ENCODE assay signal across 2 cellular contexts in the genomic region with DNA sequence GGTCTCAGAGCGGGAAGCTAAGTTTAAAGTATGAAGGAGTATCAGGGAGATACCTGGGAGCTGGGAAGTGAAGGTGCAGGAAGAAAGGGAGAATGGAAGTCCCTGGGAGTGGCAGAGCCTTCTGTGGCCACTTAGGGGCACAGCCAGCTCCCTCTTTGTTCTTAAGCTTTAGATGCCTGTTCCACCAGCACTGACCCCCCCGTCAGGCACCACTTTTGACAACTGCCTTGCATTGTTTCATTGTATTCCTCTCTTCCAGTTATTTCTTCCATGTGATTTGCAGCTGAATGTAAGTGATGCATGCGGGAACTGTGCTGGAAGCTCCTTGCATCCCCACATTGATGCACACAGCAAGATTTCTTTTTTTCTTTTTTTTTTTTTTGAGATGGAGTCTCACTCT.
TF ChIP-seq lines count a peak whose summit lies in the region.

No MANE protein-coding gene starts in this region.

TF ChIP-seq in SK-N-SH, 30 proteins besides CTCF, POLR2A, EP300 and RAD21 (continued from another document):
- TF ChIP-seq PBX3 (IDR thresholded peaks at IDR 0.05) (no peak), IRF3 (IDR thresholded peaks at IDR 0.05; ENCODE audit: low read depth, low read length) (no peak), GATA2 (CRISPR knock-in tag; IDR thresholded peaks at IDR 0.05) (no peak), USF1 (IDR thresholded peaks at IDR 0.05; ENCODE audit: borderline replicate concordance, low read depth) (no peak), FOXJ3 (CRISPR knock-in tag; IDR thresholded peaks at IDR 0.05) (no peak), YY1 (IDR thresholded peaks at IDR 0.05; ENCODE audit: low read depth) (no peak), TCF12 (IDR thresholded peaks at IDR 0.05) (no peak), MEF2A (IDR thresholded peaks at IDR 0.05; ENCODE audit: borderline replicate concordance, low read depth) (no peak), MAX (IDR thresholded peaks at IDR 0.05; ENCODE audit: low read depth) (no peak), FOXM1 (IDR thresholded peaks at IDR 0.05; ENCODE audit: low read depth) (no peak), SMC3 (IDR thresholded peaks at IDR 0.05; ENCODE audit: low read depth, low read length) (no peak), RCOR1 (IDR thresholded peaks at IDR 0.05; ENCODE audit: low read length) (no peak)
- TF ChIP-seq, protein P1, sequence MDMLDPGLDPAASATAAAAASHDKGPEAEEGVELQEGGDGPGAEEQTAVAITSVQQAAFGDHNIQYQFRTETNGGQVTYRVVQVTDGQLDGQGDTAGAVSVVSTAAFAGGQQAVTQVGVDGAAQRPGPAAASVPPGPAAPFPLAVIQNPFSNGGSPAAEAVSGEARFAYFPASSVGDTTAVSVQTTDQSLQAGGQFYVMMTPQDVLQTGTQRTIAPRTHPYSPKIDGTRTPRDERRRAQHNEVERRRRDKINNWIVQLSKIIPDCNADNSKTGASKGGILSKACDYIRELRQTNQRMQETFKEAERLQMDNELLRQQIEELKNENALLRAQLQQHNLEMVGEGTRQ (IDR thresholded peaks at IDR 0.05; ENCODE audit: borderline replicate concordance, low read depth, low read length) = no peak
- TF ChIP-seq, protein P2, sequence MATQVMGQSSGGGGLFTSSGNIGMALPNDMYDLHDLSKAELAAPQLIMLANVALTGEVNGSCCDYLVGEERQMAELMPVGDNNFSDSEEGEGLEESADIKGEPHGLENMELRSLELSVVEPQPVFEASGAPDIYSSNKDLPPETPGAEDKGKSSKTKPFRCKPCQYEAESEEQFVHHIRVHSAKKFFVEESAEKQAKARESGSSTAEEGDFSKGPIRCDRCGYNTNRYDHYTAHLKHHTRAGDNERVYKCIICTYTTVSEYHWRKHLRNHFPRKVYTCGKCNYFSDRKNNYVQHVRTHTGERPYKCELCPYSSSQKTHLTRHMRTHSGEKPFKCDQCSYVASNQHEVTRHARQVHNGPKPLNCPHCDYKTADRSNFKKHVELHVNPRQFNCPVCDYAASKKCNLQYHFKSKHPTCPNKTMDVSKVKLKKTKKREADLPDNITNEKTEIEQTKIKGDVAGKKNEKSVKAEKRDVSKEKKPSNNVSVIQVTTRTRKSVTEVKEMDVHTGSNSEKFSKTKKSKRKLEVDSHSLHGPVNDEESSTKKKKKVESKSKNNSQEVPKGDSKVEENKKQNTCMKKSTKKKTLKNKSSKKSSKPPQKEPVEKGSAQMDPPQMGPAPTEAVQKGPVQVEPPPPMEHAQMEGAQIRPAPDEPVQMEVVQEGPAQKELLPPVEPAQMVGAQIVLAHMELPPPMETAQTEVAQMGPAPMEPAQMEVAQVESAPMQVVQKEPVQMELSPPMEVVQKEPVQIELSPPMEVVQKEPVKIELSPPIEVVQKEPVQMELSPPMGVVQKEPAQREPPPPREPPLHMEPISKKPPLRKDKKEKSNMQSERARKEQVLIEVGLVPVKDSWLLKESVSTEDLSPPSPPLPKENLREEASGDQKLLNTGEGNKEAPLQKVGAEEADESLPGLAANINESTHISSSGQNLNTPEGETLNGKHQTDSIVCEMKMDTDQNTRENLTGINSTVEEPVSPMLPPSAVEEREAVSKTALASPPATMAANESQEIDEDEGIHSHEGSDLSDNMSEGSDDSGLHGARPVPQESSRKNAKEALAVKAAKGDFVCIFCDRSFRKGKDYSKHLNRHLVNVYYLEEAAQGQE (IDR thresholded peaks at IDR 0.05; ENCODE audit: low read depth, low read length) = no peak
TF ChIP-seq in SK-N-SH: peak in this region for 0.

TF ChIP-seq in SK-N-SH treated with all-trans-retinoic acid at 6 μM for 48 hours, 23 proteins besides CTCF, POLR2A, EP300 and RAD21 (continued from another document):
- no peak for TF ChIP-seq CREB5 (CRISPR knock-in tag; IDR thresholded peaks at IDR 0.05; ENCODE audit: low read depth)
- TF ChIP-seq, protein P3, sequence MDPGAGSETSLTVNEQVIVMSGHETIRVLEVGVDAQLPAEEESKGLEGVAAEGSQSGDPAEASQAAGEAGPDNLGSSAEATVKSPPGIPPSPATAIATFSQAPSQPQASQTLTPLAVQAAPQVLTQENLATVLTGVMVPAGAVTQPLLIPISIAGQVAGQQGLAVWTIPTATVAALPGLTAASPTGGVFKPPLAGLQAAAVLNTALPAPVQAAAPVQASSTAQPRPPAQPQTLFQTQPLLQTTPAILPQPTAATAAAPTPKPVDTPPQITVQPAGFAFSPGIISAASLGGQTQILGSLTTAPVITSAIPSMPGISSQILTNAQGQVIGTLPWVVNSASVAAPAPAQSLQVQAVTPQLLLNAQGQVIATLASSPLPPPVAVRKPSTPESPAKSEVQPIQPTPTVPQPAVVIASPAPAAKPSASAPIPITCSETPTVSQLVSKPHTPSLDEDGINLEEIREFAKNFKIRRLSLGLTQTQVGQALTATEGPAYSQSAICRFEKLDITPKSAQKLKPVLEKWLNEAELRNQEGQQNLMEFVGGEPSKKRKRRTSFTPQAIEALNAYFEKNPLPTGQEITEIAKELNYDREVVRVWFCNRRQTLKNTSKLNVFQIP (CRISPR knock-in tag; IDR thresholded peaks at IDR 0.05; ENCODE audit: borderline replicate concordance, low read depth) = no peak
- TF ChIP-seq, protein P4, sequence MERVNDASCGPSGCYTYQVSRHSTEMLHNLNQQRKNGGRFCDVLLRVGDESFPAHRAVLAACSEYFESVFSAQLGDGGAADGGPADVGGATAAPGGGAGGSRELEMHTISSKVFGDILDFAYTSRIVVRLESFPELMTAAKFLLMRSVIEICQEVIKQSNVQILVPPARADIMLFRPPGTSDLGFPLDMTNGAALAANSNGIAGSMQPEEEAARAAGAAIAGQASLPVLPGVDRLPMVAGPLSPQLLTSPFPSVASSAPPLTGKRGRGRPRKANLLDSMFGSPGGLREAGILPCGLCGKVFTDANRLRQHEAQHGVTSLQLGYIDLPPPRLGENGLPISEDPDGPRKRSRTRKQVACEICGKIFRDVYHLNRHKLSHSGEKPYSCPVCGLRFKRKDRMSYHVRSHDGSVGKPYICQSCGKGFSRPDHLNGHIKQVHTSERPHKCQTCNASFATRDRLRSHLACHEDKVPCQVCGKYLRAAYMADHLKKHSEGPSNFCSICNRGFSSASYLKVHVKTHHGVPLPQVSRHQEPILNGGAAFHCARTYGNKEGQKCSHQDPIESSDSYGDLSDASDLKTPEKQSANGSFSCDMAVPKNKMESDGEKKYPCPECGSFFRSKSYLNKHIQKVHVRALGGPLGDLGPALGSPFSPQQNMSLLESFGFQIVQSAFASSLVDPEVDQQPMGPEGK (CRISPR knock-in tag; IDR thresholded peaks at IDR 0.05; ENCODE audit: borderline replicate concordance) = no peak
- no peak for TF ChIP-seq ESRRG (CRISPR knock-in tag; IDR thresholded peaks at IDR 0.05)
- TF ChIP-seq, protein P5, sequence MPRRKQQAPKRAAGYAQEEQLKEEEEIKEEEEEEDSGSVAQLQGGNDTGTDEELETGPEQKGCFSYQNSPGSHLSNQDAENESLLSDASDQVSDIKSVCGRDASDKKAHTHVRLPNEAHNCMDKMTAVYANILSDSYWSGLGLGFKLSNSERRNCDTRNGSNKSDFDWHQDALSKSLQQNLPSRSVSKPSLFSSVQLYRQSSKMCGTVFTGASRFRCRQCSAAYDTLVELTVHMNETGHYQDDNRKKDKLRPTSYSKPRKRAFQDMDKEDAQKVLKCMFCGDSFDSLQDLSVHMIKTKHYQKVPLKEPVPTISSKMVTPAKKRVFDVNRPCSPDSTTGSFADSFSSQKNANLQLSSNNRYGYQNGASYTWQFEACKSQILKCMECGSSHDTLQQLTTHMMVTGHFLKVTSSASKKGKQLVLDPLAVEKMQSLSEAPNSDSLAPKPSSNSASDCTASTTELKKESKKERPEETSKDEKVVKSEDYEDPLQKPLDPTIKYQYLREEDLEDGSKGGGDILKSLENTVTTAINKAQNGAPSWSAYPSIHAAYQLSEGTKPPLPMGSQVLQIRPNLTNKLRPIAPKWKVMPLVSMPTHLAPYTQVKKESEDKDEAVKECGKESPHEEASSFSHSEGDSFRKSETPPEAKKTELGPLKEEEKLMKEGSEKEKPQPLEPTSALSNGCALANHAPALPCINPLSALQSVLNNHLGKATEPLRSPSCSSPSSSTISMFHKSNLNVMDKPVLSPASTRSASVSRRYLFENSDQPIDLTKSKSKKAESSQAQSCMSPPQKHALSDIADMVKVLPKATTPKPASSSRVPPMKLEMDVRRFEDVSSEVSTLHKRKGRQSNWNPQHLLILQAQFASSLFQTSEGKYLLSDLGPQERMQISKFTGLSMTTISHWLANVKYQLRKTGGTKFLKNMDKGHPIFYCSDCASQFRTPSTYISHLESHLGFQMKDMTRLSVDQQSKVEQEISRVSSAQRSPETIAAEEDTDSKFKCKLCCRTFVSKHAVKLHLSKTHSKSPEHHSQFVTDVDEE (CRISPR knock-in tag; IDR thresholded peaks at IDR 0.05) = no peak
